ENCODE assay signal across 9 cellular contexts in genomic region chr2:38690499-38691420, GRCh38. TPM values are rescaled to one million over a fixed set of nuclear protein-coding genes. Genes with fewer than 3 reads are reported as not detected.
A peak's percentile ranks its signal among the peaks of the same experiment; 100 is the strongest.
DNase-seq lines count a peak whose midpoint lies in the region; ATAC-seq, FAIRE-seq and TF ChIP-seq lines count a peak whose summit lies in the region.
"Had no signal": no experiment of that assay in that cellular context is flagged by ENCODE, and none has a peak within 500 bp of the region (broad histone marks: within the 10 kb centered on the region; RNA-seq: fewer than 3 reads in every experiment).

No MANE protein-coding gene starts in this region.

- peak overlapping the region; percentile 84 for H3K27ac Mint-ChIP-seq in activated T-helper 2 cell treated with anti-CD3 and anti-CD28 coated beads, Interferon-gamma antibody, Interleukin-2, Interleukin-4, amounts not matched to agents 10 μg/mL and 5 μg/mL and 100 μg/mL, durations not matched to agents 14 hours and 24 hours and 36 hours
- no peak overlapping the region for H3K27ac Mint-ChIP-seq in endothelial cell (ENCODE audit: unreplicated experiment)

- no peak for TF ChIP-seq CTCF in AG04450 (IDR thresholded peaks at IDR 0.05; ENCODE audit: low read depth, low read length)
- no peak for TF ChIP-seq CTCF in endothelial cell (IDR thresholded peaks at IDR 0.05; ENCODE audit: unreplicated experiment)

- no peaks in the 10 kb centered on the region for H3K9me3 Mint-ChIP-seq in activated T-helper 2 cell treated with anti-CD3 and anti-CD28 coated beads, Interferon-gamma antibody, Interleukin-2, Interleukin-4, amounts not matched to agents 10 μg/mL and 5 μg/mL and 100 μg/mL, durations not matched to agents 14 hours and 24 hours and 36 hours
- no peaks in the 10 kb centered on the region for H3K9me3 Mint-ChIP-seq in endothelial cell (ENCODE audit: unreplicated experiment)

- DNase-seq in AG04450 (ENCODE audit: low read depth, low spot score), result peak; percentile 84
- DNase-seq in HK-2 (ENCODE audit: unreplicated experiment), result peak; percentile 8
- no peak for DNase-seq in activated T-helper 2 cell treated with anti-CD3 and anti-CD28 coated beads, Interferon-gamma antibody, Interleukin-2, Interleukin-4, amounts not matched to agents 10 μg/mL and 5 μg/mL and 100 μg/mL, durations not matched to agents 14 hours and 24 hours and 36 hours (ENCODE audit: low spot score)
- DNase-seq in endothelial cell (ENCODE audit: low spot score), result no peak

- FAIRE-seq in islet of Langerhans (lab: Jason Lieb, UNC), result peak; percentile 69
- FAIRE-seq: GM18507 had no signal

- no peaks in the 10 kb centered on the region for H3K27me3 Mint-ChIP-seq in activated T-helper 2 cell treated with anti-CD3 and anti-CD28 coated beads, Interferon-gamma antibody, Interleukin-2, Interleukin-4, amounts not matched to agents 10 μg/mL and 5 μg/mL and 100 μg/mL, durations not matched to agents 14 hours and 24 hours and 36 hours (ENCODE audit: low read depth)
- H3K27me3 Mint-ChIP-seq in endothelial cell (ENCODE audit: unreplicated experiment), result peaks cover 3% of the 10 kb centered on the region

- peaks cover 45% of the 10 kb centered on the region for H3K4me1 Mint-ChIP-seq in activated T-helper 2 cell treated with anti-CD3 and anti-CD28 coated beads, Interferon-gamma antibody, Interleukin-2, Interleukin-4, amounts not matched to agents 10 μg/mL and 5 μg/mL and 100 μg/mL, durations not matched to agents 14 hours and 24 hours and 36 hours (ENCODE audit: low read depth)
- H3K4me1 Mint-ChIP-seq in endothelial cell (ENCODE audit: unreplicated experiment), result peaks cover 8% of the 10 kb centered on the region

- ATAC-seq in GM21723 (IDR thresholded peaks at IDR 0.05; ENCODE audit: unreplicated experiment), result no peak
- ATAC-seq in HG02763 (IDR thresholded peaks at IDR 0.05; ENCODE audit: unreplicated experiment), result no peak
- ATAC-seq in HG02759 (IDR thresholded peaks at IDR 0.05; ENCODE audit: unreplicated experiment), result no peak

- CTCF ChIA-PET in AG04450 (lab: Charles Lee), result interaction anchor here (1.1 kb wide), 1 partner anchor 109 kb away, joined by 3 read pairs; no protein-coding TSS in a partner anchor

- POLR2A ChIA-PET in AG04450 (lab: Yijun Ruan, JAX), result interaction anchor here (0.5 to 2.8 kb wide), 10 partner anchors 12 to 315 kb away, joined by 3 to 13 read pairs (median 5); partner anchors contain the start of genes GALM, HNRNPLL and SRSF7

- H3K27ac ChIP-seq in AG04450 (ENCODE audit: low read depth, low read length), result peak overlapping the region; percentile 90

- no peak overlapping the region for H3K4me3 Mint-ChIP-seq in activated T-helper 2 cell treated with anti-CD3 and anti-CD28 coated beads, Interferon-gamma antibody, Interleukin-2, Interleukin-4, amounts not matched to agents 10 μg/mL and 5 μg/mL and 100 μg/mL, durations not matched to agents 14 hours and 24 hours and 36 hours (ENCODE audit: low read depth)
- no peak overlapping the region for H3K4me3 Mint-ChIP-seq in endothelial cell (ENCODE audit: unreplicated experiment)

- peaks cover 84% of the 10 kb centered on the region for H3K36me3 Mint-ChIP-seq in activated T-helper 2 cell treated with anti-CD3 and anti-CD28 coated beads, Interferon-gamma antibody, Interleukin-2, Interleukin-4, amounts not matched to agents 10 μg/mL and 5 μg/mL and 100 μg/mL, durations not matched to agents 14 hours and 24 hours and 36 hours (ENCODE audit: low read depth)
- H3K36me3 Mint-ChIP-seq in endothelial cell (ENCODE audit: low read depth, unreplicated experiment), result peaks cover 8% of the 10 kb centered on the region

- intact Hi-C loops in activated T-helper 2 cell treated with anti-CD3 and anti-CD28 coated beads, Interferon-gamma antibody, Interleukin-2, Interleukin-4, amounts not matched to agents 10 μg/mL and 5 μg/mL and 100 μg/mL, durations not matched to agents 14 hours and 24 hours and 36 hours (cut with micrococcal nuclease), result loop anchor here (2.0 kb wide), 3 partner anchors 18 to 38 kb away; no protein-coding TSS in a partner anchor

- no peaks in the 10 kb centered on the region for H3K9me3 ChIP-seq in AG04450 (ENCODE audit: control insufficient read depth, insufficient read depth, low read length)

- no peak overlapping the region for H3K4me3 ChIP-seq in AG04450 (ENCODE audit: low read depth, low read length)

- no peaks in the 10 kb centered on the region for H3K27me3 ChIP-seq in AG04450 (ENCODE audit: control insufficient read depth, insufficient read depth, low read length)

RNA-seq across cellular contexts. Expression of gene GALM, which starts 24.8 kb away (rescaled TPM):
- 15.5 and 19.0 TPM in 2 replicates for polyA plus RNA-seq in AG04450 (2011; rRNA removed)
- polyA minus RNA-seq in AG04450 (2011; rRNA and poly(A)+ RNA removed), result 21.0 and 22.3 TPM in 2 replicates
- total RNA-seq in activated T-helper 2 cell treated with anti-CD3 and anti-CD28 coated beads, Interferon-gamma antibody, Interleukin-2, Interleukin-4, amounts not matched to agents 10 μg/mL and 5 μg/mL and 100 μg/mL, durations not matched to agents 14 hours and 24 hours and 36 hours, result 42.1 and 43.0 TPM in 2 replicates
- total RNA-seq in endothelial cell (ENCODE audit: unreplicated experiment), result 13.0 TPM

Comparison
In these comparisons a context has a peak if more than half of its experiments do, and no peak if none do; other contexts are left out.
1. DNase-seq: peak in AG04450 (single experiment) and HK-2 (single experiment); none in activated T-helper 2 cell treated with anti-CD3 and anti-CD28 coated beads, Interferon-gamma antibody, Interleukin-2, Interleukin-4, amounts not matched to agents 10 μg/mL and 5 μg/mL and 100 μg/mL, durations not matched to agents 14 hours and 24 hours and 36 hours (single experiment) and endothelial cell (single experiment).